ENCODE assay signal across 1 cellular context in genomic region chr5:149419532-149420485, GRCh38.
TF ChIP-seq lines count a peak whose summit lies in the region.

No MANE protein-coding gene starts in this region.

TF ChIP-seq in GM12878, 131 proteins besides CTCF, POLR2A, EP300 and RAD21 (continues in another document):
- TF ChIP-seq DPF2 (IDR thresholded peaks at IDR 0.05) (0 out of 2 replicates have a peak, but pooled peaks have one; percentile 21), EZH2 (IDR thresholded peaks at IDR 0.05; ENCODE audit: borderline replicate concordance, control insufficient read depth, low read depth, low read length) (no peak), ESRRA (IDR thresholded peaks at IDR 0.05; ENCODE audit: low read length) (no peak), TCF3 (IDR thresholded peaks at IDR 0.05; ENCODE audit: borderline replicate concordance, insufficient read depth, low read depth, low read length) (no peak), NR2F1 (conservative IDR thresholded peaks at IDR 0.05) (peak; percentile 42), TCF7 (IDR thresholded peaks at IDR 0.05; ENCODE audit: borderline replicate concordance) (no peak), IKZF2 (IDR thresholded peaks at IDR 0.05) (peak; percentile 46 to 57; a peak in 2 of 4 replicates), ZNF592 (IDR thresholded peaks at IDR 0.05) (peak; percentile 62), MAX (IDR thresholded peaks at IDR 0.05; ENCODE audit: low read depth, low read length) (no peak), IRF4 (IDR thresholded peaks at IDR 0.05; ENCODE audit: low read depth, low read length) (no peak), CREB1 (IDR thresholded peaks at IDR 0.05; ENCODE audit: low read depth) (no peak), CREM (IDR thresholded peaks at IDR 0.05; ENCODE audit: low read depth) (no peak), NFYA (IDR thresholded peaks at IDR 0.05; ENCODE audit: borderline replicate concordance, low read depth, low read length) (no peak), SMAD5 (IDR thresholded peaks at IDR 0.05; ENCODE audit: low read depth) (no peak), MEF2B (IDR thresholded peaks at IDR 0.05; ENCODE audit: partially characterized antibody, poor library complexity, severe bottlenecking) (peak; percentile 99), IRF3 (IDR thresholded peaks at IDR 0.05) (no peak), BMI1 (IDR thresholded peaks at IDR 0.05; ENCODE audit: borderline replicate concordance) (no peak), CUX1 (IDR thresholded peaks at IDR 0.05; ENCODE audit: insufficient replicate concordance, low read depth, low read length) (peak; percentile 92), MYC (IDR thresholded peaks at IDR 0.05; ENCODE audit: insufficient read depth, insufficient read length, insufficient replicate concordance, low read length, severe bottlenecking) (no peak), ASH2L (IDR thresholded peaks at IDR 0.05; ENCODE audit: borderline replicate concordance, low read depth) (no peak), YY1 (IDR thresholded peaks at IDR 0.05; ENCODE audit: low read depth, low read length) (no peak), BCLAF1 (IDR thresholded peaks at IDR 0.05) (no peak), YBX1 (IDR thresholded peaks at IDR 0.05) (peak; percentile 91), ZNF687 (IDR thresholded peaks at IDR 0.05) (0 out of 2 replicates have a peak, but pooled peaks have one; percentile 22), PRDM15 (CRISPR knock-in tag; IDR thresholded peaks at IDR 0.05) (no peak), SRF (IDR thresholded peaks at IDR 0.05; ENCODE audit: low read depth in 2 of 2, low read length in 2 of 2) (no peak), GATAD2B (conservative IDR thresholded peaks at IDR 0.05; ENCODE audit: low read depth) (peak; percentile 87), NKRF (conservative IDR thresholded peaks at IDR 0.05) (no peak)
